Comparison of ENCODE assay signal across 17 cellular contexts in genomic region chr13:92575782-92576181, GRCh38.
A peak's percentile ranks its signal among the peaks of the same experiment; 100 is the strongest.
DNase-seq lines count a peak whose midpoint lies in the region; ATAC-seq, FAIRE-seq and TF ChIP-seq lines count a peak whose summit lies in the region.
"Had no signal": no experiment of that assay in that cellular context is flagged by ENCODE, and none has a peak within 500 bp of the region (broad histone marks: within the 10 kb centered on the region; RNA-seq: fewer than 3 reads in every experiment).

No MANE protein-coding gene starts in this region.

- peak; percentile 8 for DNase-seq in NCI-H510A (lab: John Stamatoyannopoulos, UW)
- DNase-seq in NCI-H510A treated with DMSO at 0.1 percent for 48 hours (lab: John Stamatoyannopoulos, UW): no peak
- peak; percentile 59 for DNase-seq in LNCaP clone FGC (ENCODE audit: low read depth)
- DNase-seq in bronchial epithelial cell (ENCODE audit: low read depth): peak; percentile 44
- DNase-seq in hepatocyte (ENCODE audit: low spot score): no peak
- DNase-seq in activated CD4-positive, alpha-beta T cell treated with anti-CD3 and anti-CD28 coated beads, Interleukin-2, amount 50 U/mL, for 48 hours: no peak
- DNase-seq: C1 segment of cervical spinal cord; CD4-positive, alpha-beta T cell; DND-41; GDM1; HCEC 1CT; HFFc6 had no signal

- H3K9ac ChIP-seq in parathyroid adenoma: no peak overlapping the region

- H3K4me1 ChIP-seq in parathyroid adenoma (no peaks in the 10 kb centered on the region), hepatocyte (ENCODE audit: insufficient read depth) (no peaks in the 10 kb centered on the region)

- H3K79me2 ChIP-seq in parathyroid adenoma: no peaks in the 10 kb centered on the region
- H3K79me2 ChIP-seq in hepatocyte: no peaks in the 10 kb centered on the region

- no peak overlapping the region for H3K4me3 ChIP-seq in LNCaP clone FGC (ENCODE audit: low read depth, low read length)
- H3K4me3 ChIP-seq in bronchial epithelial cell (ENCODE audit: low read depth, low read length): no peak overlapping the region
- H3K4me3 ChIP-seq in parathyroid adenoma (ENCODE audit: low read depth, low read length): no peak overlapping the region
- no peak overlapping the region for H3K4me3 ChIP-seq in hepatocyte

- no peak overlapping the region for H3K27ac ChIP-seq in parathyroid adenoma
- no peak overlapping the region for H3K27ac ChIP-seq in hepatocyte

- no peak for FAIRE-seq in bronchial epithelial cell (lab: Jason Lieb, UNC)
- FAIRE-seq: A204.1, GM12892, H1 had no signal

- H2AFZ ChIP-seq in parathyroid adenoma (no peak overlapping the region), hepatocyte (no peak overlapping the region)

- H3K36me3 ChIP-seq in bronchial epithelial cell (ENCODE audit: control insufficient read depth, insufficient read depth, low read length) (no peaks in the 10 kb centered on the region), parathyroid adenoma (ENCODE audit: control insufficient read depth, insufficient read depth, low read length) (no peaks in the 10 kb centered on the region), hepatocyte (replicated peaks; ENCODE audit: insufficient read depth, low read depth) (no peaks in the 10 kb centered on the region)

- H3K27me3 ChIP-seq in bronchial epithelial cell (ENCODE audit: control insufficient read depth, insufficient read depth, low read length) (no peaks in the 10 kb centered on the region), parathyroid adenoma (ENCODE audit: control insufficient read depth, insufficient read depth, low read length) (no peaks in the 10 kb centered on the region), hepatocyte (no peaks in the 10 kb centered on the region)

- H3K4me2 ChIP-seq in parathyroid adenoma (ENCODE audit: low read length): peak overlapping the region; percentile 5
- H3K4me2 ChIP-seq in hepatocyte: no peak overlapping the region

- H4K20me1 ChIP-seq in hepatocyte (ENCODE audit: insufficient read depth, poor library complexity, severe bottlenecking): no peaks in the 10 kb centered on the region

- TF ChIP-seq CTCF in LNCaP clone FGC (IDR thresholded peaks at IDR 0.05; ENCODE audit: control insufficient read depth, extremely low read depth, insufficient read depth) (no peak), bronchial epithelial cell (IDR thresholded peaks at IDR 0.05; ENCODE audit: insufficient read depth, low read length, severe bottlenecking) (no peak), parathyroid adenoma (IDR thresholded peaks at IDR 0.05) (no peak), hepatocyte (IDR thresholded peaks at IDR 0.05; ENCODE audit: poor library complexity) (no peak)

- no peaks in the 10 kb centered on the region for H3K9me2 ChIP-seq in hepatocyte (replicated peaks; ENCODE audit: insufficient read depth)

- ATAC-seq in GM19455 (IDR thresholded peaks at IDR 0.05; ENCODE audit: unreplicated experiment): no peak

- WGBS in hepatocyte (ENCODE audit: low lambda C conversion rate, missing lambda C conversion rate): 100% methylated on average over 2 of the region's 2 CpGs

- H3K9me3 ChIP-seq in parathyroid adenoma (ENCODE audit: control insufficient read depth, low read length) (no peaks in the 10 kb centered on the region), hepatocyte (ENCODE audit: low read depth) (no peaks in the 10 kb centered on the region)

Comparison
In these comparisons a context has a peak if more than half of its experiments do, and no peak if none do; other contexts are left out.
1. DNase-seq: peak in NCI-H510A (single experiment), LNCaP clone FGC (single experiment) and bronchial epithelial cell (single experiment); none in NCI-H510A treated with DMSO at 0.1 percent for 48 hours (single experiment), hepatocyte (single experiment) and activated CD4-positive, alpha-beta T cell treated with anti-CD3 and anti-CD28 coated beads, Interleukin-2, amount 50 U/mL, for 48 hours (0 of 2).